Comparison of ENCODE assay signal across 15 cellular contexts in the genomic region with DNA sequence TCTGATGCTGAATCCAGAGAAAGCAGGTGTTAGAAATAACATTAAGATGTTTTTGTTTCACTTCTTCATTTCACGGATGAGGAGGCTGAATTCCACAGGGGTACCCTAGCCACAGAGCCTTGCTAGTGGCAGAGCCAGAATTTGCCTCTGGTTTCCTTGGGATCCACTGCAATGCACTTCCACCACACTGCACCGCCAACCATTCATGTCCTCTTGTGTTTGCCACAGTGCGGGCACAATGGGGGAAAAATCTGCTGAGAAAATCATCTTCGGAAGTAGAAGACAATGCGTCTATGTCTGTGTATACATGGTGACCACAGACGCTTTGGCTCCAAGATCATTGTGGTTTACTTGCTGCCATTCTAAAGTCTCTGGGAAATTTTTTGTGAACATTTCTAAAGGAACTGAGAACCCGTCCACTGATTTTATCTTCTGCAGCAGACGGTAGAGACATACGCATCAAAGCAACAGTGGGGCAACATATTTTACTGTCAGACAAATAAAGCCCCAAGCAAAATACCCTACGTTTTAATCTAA. TPM values are rescaled to one million over a fixed set of nuclear protein-coding genes. Genes with fewer than 3 reads are reported as not detected.
DNase-seq lines count a peak whose midpoint lies in the region; ATAC-seq and TF ChIP-seq lines count a peak whose summit lies in the region.
"Had no signal": no experiment of that assay in that cellular context is flagged by ENCODE, and none has a peak within 500 bp of the region (broad histone marks: within the 10 kb centered on the region; RNA-seq: fewer than 3 reads in every experiment).

No MANE protein-coding gene starts in this region.

- peaks cover 1% of the 10 kb centered on the region for H3K9me3 Mint-ChIP-seq in activated naive CD8-positive, alpha-beta T cell treated with anti-CD3 and anti-CD28 coated beads for 36 hours
- H3K9me3 Mint-ChIP-seq: GM23338 had no signal

- no peaks in the 10 kb centered on the region for H3K27me3 ChIP-seq in RWPE2 (ENCODE audit: insufficient read depth, poor library complexity, severe bottlenecking)
- H3K27me3 ChIP-seq in thymus (ENCODE audit: control insufficient read depth, insufficient read depth), result no peaks in the 10 kb centered on the region
- H3K27me3 ChIP-seq in left lung, result no peaks in the 10 kb centered on the region

- TF ChIP-seq CTCF in RWPE2 (IDR thresholded peaks at IDR 0.05; ENCODE audit: poor library complexity, severe bottlenecking) (no peak), left lung (IDR thresholded peaks at IDR 0.05) (no peak)

- peaks cover 68% of the 10 kb centered on the region for H3K4me1 Mint-ChIP-seq in activated naive CD8-positive, alpha-beta T cell treated with anti-CD3 and anti-CD28 coated beads for 36 hours
- H3K4me1 Mint-ChIP-seq: GM23338 had no signal

- intact Hi-C loops in left lung (cut with DNase I), result no loop called here

- WGBS in thymus, result 3% methylated on average over 10 of the region's 10 CpGs

- no peak overlapping the region for H3K27ac ChIP-seq in RWPE2 (ENCODE audit: poor library complexity, severe bottlenecking)
- H3K27ac ChIP-seq in thymus (ENCODE audit: low read depth), result no peak overlapping the region
- H3K27ac ChIP-seq in left lung, result no peak overlapping the region

- H3K4me1 ChIP-seq in RWPE2 (ENCODE audit: insufficient read depth, poor library complexity, severe bottlenecking), result no peaks in the 10 kb centered on the region
- peaks cover 13% of the 10 kb centered on the region for H3K4me1 ChIP-seq in thymus (ENCODE audit: control insufficient read depth, insufficient read depth, low read length)
- no peaks in the 10 kb centered on the region for H3K4me1 ChIP-seq in left lung

- peak; percentile 57 for DNase-seq in stimulated activated CD4-positive, alpha-beta T cell treated with anti-CD3 and anti-CD28 coated beads, Interleukin-15, amount 100 ng/mL, for 24 hours
- DNase-seq in stimulated activated CD4-positive, alpha-beta T cell treated with anti-CD3 and anti-CD28 coated beads, Interleukin-1b, Interleukin-23, amount 100 ng/mL, for 48 hours, result no peak
- no peak for DNase-seq in RWPE2 (ENCODE audit: low spot score)
- DNase-seq in activated naive CD8-positive, alpha-beta T cell treated with anti-CD3 and anti-CD28 coated beads for 36 hours, result no peak
- DNase-seq in GM03348 (ENCODE audit: low spot score), result no peak
- DNase-seq in left lung, result no peak
- DNase-seq in NCI-H748 (lab: John Stamatoyannopoulos, UW; ENCODE audit: unreplicated experiment), result no peak
- DNase-seq: left cardiac atrium, NCI-H2081, posterior cingulate gyrus, SIG-M5 had no signal

- H3K4me3 ChIP-seq in RWPE2 (ENCODE audit: severe bottlenecking) (no peak overlapping the region), thymus (ENCODE audit: low read length) (peak overlapping the region; percentile 14), left lung (no peak overlapping the region)
- H3K4me3 ChIP-seq: GM23338 had no signal

- H3K9me3 ChIP-seq in RWPE2 (ENCODE audit: severe bottlenecking), result no peaks in the 10 kb centered on the region
- no peaks in the 10 kb centered on the region for H3K9me3 ChIP-seq in thymus (ENCODE audit: control insufficient read depth)
- H3K9me3 ChIP-seq in left lung, result no peaks in the 10 kb centered on the region

- H3K27ac Mint-ChIP-seq in activated naive CD8-positive, alpha-beta T cell treated with anti-CD3 and anti-CD28 coated beads for 36 hours, result peak overlapping the region; percentile 63
- H3K27ac Mint-ChIP-seq: B cell, GM23338 had no signal

- no peaks in the 10 kb centered on the region for H3K27me3 Mint-ChIP-seq in activated naive CD8-positive, alpha-beta T cell treated with anti-CD3 and anti-CD28 coated beads for 36 hours

- ATAC-seq in RWPE2 (ENCODE audit: low read depth) (peak; percentile 40; the same call in 2 of the 3 replicates), left lung (no peak)
- ATAC-seq: esophagus mucosa, GM23338, left cardiac atrium had no signal

- H3K4me3 Mint-ChIP-seq in activated naive CD8-positive, alpha-beta T cell treated with anti-CD3 and anti-CD28 coated beads for 36 hours, result peak overlapping the region; percentile 68
- H3K4me3 Mint-ChIP-seq: B cell, GM23338 had no signal

- no peaks in the 10 kb centered on the region for H3K36me3 ChIP-seq in RWPE2 (ENCODE audit: low read depth)
- no peaks in the 10 kb centered on the region for H3K36me3 ChIP-seq in thymus (ENCODE audit: control insufficient read depth, insufficient read depth)
- no peaks in the 10 kb centered on the region for H3K36me3 ChIP-seq in left lung

- peaks cover 62% of the 10 kb centered on the region for H3K36me3 Mint-ChIP-seq in activated naive CD8-positive, alpha-beta T cell treated with anti-CD3 and anti-CD28 coated beads for 36 hours

RNA-seq across cellular contexts. Expression of a gene that starts 14.9 kb away (rescaled TPM):
- total RNA-seq in activated naive CD8-positive, alpha-beta T cell treated with anti-CD3 and anti-CD28 coated beads for 36 hours, result 100 to 1,000 TPM in 1 of 2 experiments, 10 to 100 TPM in 1; 99.2 to 101 TPM
- 16.9 TPM for polyA plus RNA-seq in thymus
- under 1 TPM; 0.32 to 0.71 TPM for total RNA-seq in left lung
- total RNA-seq: B cell, esophagus mucosa, GM23338 had no signal
- polyA plus RNA-seq: GM23338 had no signal

Comparison
In these comparisons a context has a peak if more than half of its experiments do, and no peak if none do; other contexts are left out.
1. RNA of a gene that starts 14.9 kb away (total RNA-seq): 99.2 to 101 TPM in activated naive CD8-positive, alpha-beta T cell treated with anti-CD3 and anti-CD28 coated beads for 36 hours; 0.32 to 0.71 TPM in left lung; every median in the first group is over 10 times any median in the second.